ENCODE assay signal across 12 cellular contexts in genomic region chr1:194447635-194448034, GRCh38.
"Had no signal": no experiment of that assay in that cellular context is flagged by ENCODE, and none has a peak within 500 bp of the region (broad histone marks: within the 10 kb centered on the region; RNA-seq: fewer than 3 reads in every experiment).

No MANE protein-coding gene starts in this region.

- H3K27me3 ChIP-seq: brain microvascular endothelial cell, spleen, stomach, testis, upper lobe of left lung had no signal

- FAIRE-seq: islet of Langerhans had no signal

- H3K4me3 ChIP-seq: spleen, stomach, testis, upper lobe of left lung had no signal

- ATAC-seq: left lobe of liver, sciatic nerve had no signal

- H3K36me3 ChIP-seq: brain microvascular endothelial cell, spleen, stomach, upper lobe of left lung had no signal

- DNase-seq: activated CD4-positive, alpha-beta T cell treated with anti-CD3 and anti-CD28 coated beads, Interleukin-2, amount 50 U/mL, for 48 hours; activated naive CD4-positive, alpha-beta T cell treated with anti-CD3 and anti-CD28 coated beads, Interleukin-2, amount 50 U/mL, for 16 hours; activated T-cell treated with anti-CD3 and anti-CD28 coated beads, Interleukin-2, amount 50 U/mL, for 1 hour; brain microvascular endothelial cell; effector memory CD4-positive, alpha-beta T cell; spleen; stomach; testis; upper lobe of left lung had no signal
